Comparison of ENCODE assay signal across 1 cellular context in the genomic region with DNA sequence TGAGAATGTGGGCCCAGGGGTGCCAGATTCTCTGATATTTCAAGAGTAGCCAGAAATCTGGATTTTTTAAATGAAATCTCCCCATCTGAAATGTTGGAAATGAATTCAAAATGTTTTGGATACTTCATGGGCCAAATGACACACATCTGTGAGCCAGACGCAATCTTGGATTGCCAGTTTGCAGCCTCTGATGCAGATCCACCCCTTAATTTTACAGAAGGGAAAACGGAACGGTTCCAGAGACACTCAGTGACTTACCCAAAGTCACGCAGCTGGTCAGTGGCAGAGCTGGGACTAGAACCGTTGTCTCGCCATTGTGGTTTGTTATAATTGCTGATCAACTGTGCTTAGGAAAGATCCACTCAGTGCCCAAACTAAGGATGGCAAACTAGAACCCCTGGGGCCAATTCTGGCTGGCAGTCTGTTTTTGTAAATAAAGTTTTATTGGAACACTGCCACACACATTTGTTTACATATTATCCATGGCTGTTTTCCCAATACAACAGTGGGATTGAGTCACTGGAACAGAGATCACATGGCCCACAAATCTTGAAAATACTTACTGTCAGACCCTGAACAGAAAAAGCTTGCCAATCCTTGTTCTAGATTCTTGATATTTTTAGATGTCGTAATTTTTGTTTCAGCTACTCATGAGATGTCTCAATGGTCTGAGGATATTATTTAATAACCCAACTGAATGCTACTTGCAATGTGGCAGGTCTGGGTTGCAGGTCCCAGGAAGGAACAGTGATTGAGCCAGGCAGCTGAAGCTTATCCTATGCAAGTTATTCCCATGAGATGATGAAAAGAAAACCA.
TF ChIP-seq lines count a peak whose summit lies in the region.

No MANE protein-coding gene starts in this region.

TF ChIP-seq in K562, 482 proteins besides CTCF, POLR2A, EP300 and RAD21:
- TF ChIP-seq, protein P1, sequence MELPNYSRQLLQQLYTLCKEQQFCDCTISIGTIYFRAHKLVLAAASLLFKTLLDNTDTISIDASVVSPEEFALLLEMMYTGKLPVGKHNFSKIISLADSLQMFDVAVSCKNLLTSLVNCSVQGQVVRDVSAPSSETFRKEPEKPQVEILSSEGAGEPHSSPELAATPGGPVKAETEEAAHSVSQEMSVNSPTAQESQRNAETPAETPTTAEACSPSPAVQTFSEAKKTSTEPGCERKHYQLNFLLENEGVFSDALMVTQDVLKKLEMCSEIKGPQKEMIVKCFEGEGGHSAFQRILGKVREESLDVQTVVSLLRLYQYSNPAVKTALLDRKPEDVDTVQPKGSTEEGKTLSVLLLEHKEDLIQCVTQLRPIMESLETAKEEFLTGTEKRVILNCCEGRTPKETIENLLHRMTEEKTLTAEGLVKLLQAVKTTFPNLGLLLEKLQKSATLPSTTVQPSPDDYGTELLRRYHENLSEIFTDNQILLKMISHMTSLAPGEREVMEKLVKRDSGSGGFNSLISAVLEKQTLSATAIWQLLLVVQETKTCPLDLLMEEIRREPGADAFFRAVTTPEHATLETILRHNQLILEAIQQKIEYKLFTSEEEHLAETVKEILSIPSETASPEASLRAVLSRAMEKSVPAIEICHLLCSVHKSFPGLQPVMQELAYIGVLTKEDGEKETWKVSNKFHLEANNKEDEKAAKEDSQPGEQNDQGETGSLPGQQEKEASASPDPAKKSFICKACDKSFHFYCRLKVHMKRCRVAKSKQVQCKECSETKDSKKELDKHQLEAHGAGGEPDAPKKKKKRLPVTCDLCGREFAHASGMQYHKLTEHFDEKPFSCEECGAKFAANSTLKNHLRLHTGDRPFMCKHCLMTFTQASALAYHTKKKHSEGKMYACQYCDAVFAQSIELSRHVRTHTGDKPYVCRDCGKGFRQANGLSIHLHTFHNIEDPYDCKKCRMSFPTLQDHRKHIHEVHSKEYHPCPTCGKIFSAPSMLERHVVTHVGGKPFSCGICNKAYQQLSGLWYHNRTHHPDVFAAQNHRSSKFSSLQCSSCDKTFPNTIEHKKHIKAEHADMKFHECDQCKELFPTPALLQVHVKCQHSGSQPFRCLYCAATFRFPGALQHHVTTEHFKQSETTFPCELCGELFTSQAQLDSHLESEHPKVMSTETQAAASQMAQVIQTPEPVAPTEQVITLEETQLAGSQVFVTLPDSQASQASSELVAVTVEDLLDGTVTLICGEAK (IDR thresholded peaks at IDR 0.05): peak; percentile 79
- TF ChIP-seq, protein P1 (CRISPR knock-in tag; IDR thresholded peaks at IDR 0.05): no peak
- TF ChIP-seq CC2D1A (IDR thresholded peaks at IDR 0.05): no peak
- no peak for TF ChIP-seq SMARCC2 (IDR thresholded peaks at IDR 0.05; ENCODE audit: low read depth)
- no peak for TF ChIP-seq SAFB2 (IDR thresholded peaks at IDR 0.05; ENCODE audit: borderline replicate concordance, low read depth, low read length, severe bottlenecking)
- TF ChIP-seq ARNT (IDR thresholded peaks at IDR 0.05): no peak
